ENCODE assay signal across 8 cellular contexts in the genomic region with DNA sequence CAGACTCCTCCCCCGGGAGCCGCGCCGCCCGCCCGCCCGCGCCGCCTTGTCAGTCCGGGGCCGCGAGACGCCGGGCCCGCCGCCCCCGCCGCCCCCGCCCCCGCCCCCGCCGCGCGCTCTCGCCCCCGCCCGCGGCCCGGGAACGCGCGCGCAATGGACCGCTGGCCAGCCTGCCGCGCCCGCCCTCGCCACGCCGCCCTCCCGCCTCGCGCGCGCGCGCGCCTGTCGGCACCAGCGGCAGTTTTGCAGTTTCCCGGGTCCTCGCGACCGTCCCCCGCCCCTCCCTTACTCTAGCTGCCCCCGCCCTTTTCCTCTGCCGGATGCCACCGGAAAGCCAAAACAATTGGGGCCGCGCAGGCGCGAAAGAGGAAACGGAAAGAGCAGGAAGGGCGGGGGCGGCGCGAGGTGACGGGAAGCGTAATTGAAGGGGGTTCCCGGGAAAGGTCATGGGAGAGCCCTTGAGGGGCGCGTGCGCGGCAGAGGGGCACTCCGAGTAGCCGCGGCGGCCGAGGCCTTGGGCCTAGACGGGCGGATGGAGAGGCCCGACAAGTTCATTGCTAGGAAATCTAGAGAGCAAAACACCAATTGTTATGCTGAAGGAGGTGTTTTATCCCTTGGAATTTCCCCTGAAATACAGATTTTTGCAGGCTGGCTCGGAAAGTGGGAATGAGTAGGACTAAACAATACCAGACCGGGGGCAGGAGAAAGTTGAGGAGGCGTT. TPM values are rescaled to one million over a fixed set of nuclear protein-coding genes. Genes with fewer than 3 reads are reported as not detected.
DNase-seq lines count a peak whose midpoint lies in the region; TF ChIP-seq lines count a peak whose summit lies in the region.

No MANE protein-coding gene starts in this region.

- H3K4me3 ChIP-seq in LNCaP clone FGC (ENCODE audit: low read depth, low read length) (peak overlapping the region; percentile 82), fibroblast of pulmonary artery (replicated peaks; ENCODE audit: low read depth, low read length) (peak overlapping the region; percentile 80)

- no peaks in the 10 kb centered on the region for H3K36me3 Mint-ChIP-seq in nephron (ENCODE audit: low read depth)
- H3K36me3 Mint-ChIP-seq in stimulated activated naive CD8-positive, alpha-beta T cell treated with anti-CD3 and anti-CD28 coated beads, Interleukin-15, Interleukin-2, amounts not matched to agents 100 ng/mL and 50 ng/mL, for 24 hours (ENCODE audit: low read depth) = peaks cover 16% of the 10 kb centered on the region

- H3K27me3 Mint-ChIP-seq in nephron (ENCODE audit: low read depth) = no peaks in the 10 kb centered on the region
- no peaks in the 10 kb centered on the region for H3K27me3 Mint-ChIP-seq in stimulated activated naive CD8-positive, alpha-beta T cell treated with anti-CD3 and anti-CD28 coated beads, Interleukin-15, Interleukin-2, amounts not matched to agents 100 ng/mL and 50 ng/mL, for 24 hours

- H3K27ac Mint-ChIP-seq in nephron = peak overlapping the region; percentile 90 to 100 (median 98)
- H3K27ac Mint-ChIP-seq in stimulated activated naive CD8-positive, alpha-beta T cell treated with anti-CD3 and anti-CD28 coated beads, Interleukin-15, Interleukin-2, amounts not matched to agents 100 ng/mL and 50 ng/mL, for 24 hours = peak overlapping the region; percentile 99

- peak overlapping the region; percentile 89 to 90 (median 89) for H3K4me3 Mint-ChIP-seq in nephron
- H3K4me3 Mint-ChIP-seq in stimulated activated naive CD8-positive, alpha-beta T cell treated with anti-CD3 and anti-CD28 coated beads, Interleukin-15, Interleukin-2, amounts not matched to agents 100 ng/mL and 50 ng/mL, for 24 hours = peak overlapping the region; percentile 88

- peaks cover 52% of the 10 kb centered on the region for H3K4me1 Mint-ChIP-seq in nephron
- peaks cover 57% of the 10 kb centered on the region for H3K4me1 Mint-ChIP-seq in stimulated activated naive CD8-positive, alpha-beta T cell treated with anti-CD3 and anti-CD28 coated beads, Interleukin-15, Interleukin-2, amounts not matched to agents 100 ng/mL and 50 ng/mL, for 24 hours (ENCODE audit: low read depth)

- no peak for TF ChIP-seq CTCF in LNCaP clone FGC (IDR thresholded peaks at IDR 0.05; ENCODE audit: control insufficient read depth, extremely low read depth, insufficient read depth)
- TF ChIP-seq CTCF in fibroblast of pulmonary artery (IDR thresholded peaks at IDR 0.05; ENCODE audit: low read length, missing control alignments) = no peak
- no peak for TF ChIP-seq CTCF in nephron (IDR thresholded peaks at IDR 0.05; ENCODE audit: unreplicated experiment in 3 of 3)

- peak; percentile 97 for DNase-seq in EL
- peak; percentile 99 for DNase-seq in H4 (ENCODE audit: low spot score)
- no peak for DNase-seq in LNCaP clone FGC (ENCODE audit: low read depth)
- DNase-seq in RPMI8226 = peak; percentile 98
- peak; percentile 97 for DNase-seq in activated T-helper 9 cell treated with anti-CD3 and anti-CD28 coated beads, Interleukin-2, amount 50 U/mL, for 16 hours (ENCODE audit: low read depth)
- DNase-seq in fibroblast of pulmonary artery (ENCODE audit: low read depth) = peak; percentile 95

- H3K9me3 Mint-ChIP-seq in nephron = no peaks in the 10 kb centered on the region
- no peaks in the 10 kb centered on the region for H3K9me3 Mint-ChIP-seq in stimulated activated naive CD8-positive, alpha-beta T cell treated with anti-CD3 and anti-CD28 coated beads, Interleukin-15, Interleukin-2, amounts not matched to agents 100 ng/mL and 50 ng/mL, for 24 hours

RNA-seq across cellular contexts. Expression of gene KBTBD2, which starts 0.4 kb away (rescaled TPM):
- 49.4 and 63.6 TPM in 2 replicates for total RNA-seq in H4 (2014; rRNA removed; shearing (Covaris generic))
